In genomic region chr4:144873591-144873990, GRCh38 we compare ENCODE assay signal across 3 cellular contexts.
"Had no signal": no experiment of that assay in that cellular context is flagged by ENCODE, and none has a peak within 500 bp of the region (broad histone marks: within the 10 kb centered on the region; RNA-seq: fewer than 3 reads in every experiment).

No MANE protein-coding gene starts in this region.

- DNase-seq: GDM1, GF-D8 had no signal

- H3K4me3 ChIP-seq: GM12878 had no signal
